ENCODE assay signal across 8 cellular contexts in the genomic region with DNA sequence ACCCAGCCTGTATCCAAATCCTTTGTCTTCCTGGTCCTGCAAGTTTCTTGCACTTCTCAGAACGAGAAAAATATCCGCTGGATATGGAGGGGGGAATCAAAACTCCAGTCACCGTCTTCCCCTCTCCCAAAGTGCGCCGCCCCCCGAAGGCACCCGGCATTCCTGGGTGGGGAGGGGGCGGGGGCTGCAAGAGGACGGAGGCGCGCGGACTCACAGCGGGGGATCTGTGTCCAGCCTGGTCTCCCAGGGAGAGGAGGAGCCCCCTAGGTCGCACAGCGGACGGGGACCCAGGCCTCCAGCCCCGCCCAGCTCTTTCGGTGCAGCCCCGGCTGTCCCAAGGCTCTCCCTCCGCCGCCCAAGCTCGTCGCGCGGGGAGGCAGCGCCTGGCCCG. TPM values are rescaled to one million over a fixed set of nuclear protein-coding genes. Genes with fewer than 3 reads are reported as not detected.
DNase-seq lines count a peak whose midpoint lies in the region; ATAC-seq, FAIRE-seq and TF ChIP-seq lines count a peak whose summit lies in the region.

No MANE protein-coding gene starts in this region.

- TF ChIP-seq CTCF in RWPE2 (IDR thresholded peaks at IDR 0.05; ENCODE audit: poor library complexity, severe bottlenecking), result no peak
- TF ChIP-seq CTCF in fibroblast of mammary gland (conservative IDR thresholded peaks at IDR 0.05; ENCODE audit: control insufficient read depth, insufficient read depth, low read depth, low read length), result no peak
- TF ChIP-seq CTCF in retinal pigment epithelial cell (conservative IDR thresholded peaks at IDR 0.05; ENCODE audit: low read depth, low read length), result no peak

- H3K4me1 ChIP-seq in RWPE2 (ENCODE audit: insufficient read depth, poor library complexity, severe bottlenecking), result peaks cover 2% of the 10 kb centered on the region

- ATAC-seq in RWPE2 (ENCODE audit: low read depth), result no peak
- no peak for ATAC-seq in GM21786 (IDR thresholded peaks at IDR 0.05; ENCODE audit: unreplicated experiment)

- in situ Hi-C loops in KBM-7 (cut with MboI; ENCODE audit: low pct_unique_long_range_greater_than_20kb, low sequenced_read_pairs), result no loop called here

- no peak for DNase-seq in GM12892 (ENCODE audit: insufficient read length)
- DNase-seq in RWPE2 (ENCODE audit: low spot score), result no peak
- no peak for DNase-seq in fibroblast of mammary gland (ENCODE audit: low read depth)
- DNase-seq in retinal pigment epithelial cell (ENCODE audit: low read depth), result no peak
- no peak for DNase-seq in hepatic stellate cell (ENCODE audit: low spot score)
- no peak for DNase-seq in NCI-H1105 (lab: John Stamatoyannopoulos, UW)
- no peak for DNase-seq in KBM-7

- H3K4me3 ChIP-seq in RWPE2 (ENCODE audit: severe bottlenecking) (peak overlapping the region; percentile 37), fibroblast of mammary gland (ENCODE audit: control insufficient read depth, low read depth, low read length) (peak overlapping the region; percentile 39), retinal pigment epithelial cell (ENCODE audit: low read length) (peak overlapping the region; percentile 45)

- no peaks in the 10 kb centered on the region for H3K9me3 ChIP-seq in RWPE2 (ENCODE audit: severe bottlenecking)

- peak; percentile 27 for FAIRE-seq in GM12892 (lab: Jason Lieb, UNC)

- no peaks in the 10 kb centered on the region for H3K36me3 ChIP-seq in RWPE2 (ENCODE audit: low read depth)

- TF ChIP-seq POLR2A in GM12892 (IDR thresholded peaks at IDR 0.05; ENCODE audit: low read depth, low read length), result no peak

- peaks cover 60% of the 10 kb centered on the region for H3K27me3 ChIP-seq in RWPE2 (ENCODE audit: insufficient read depth, poor library complexity, severe bottlenecking)

- no peak overlapping the region for H3K27ac ChIP-seq in RWPE2 (ENCODE audit: poor library complexity, severe bottlenecking)

RNA-seq across cellular contexts. Expression of a gene that starts 2.1 kb away (rescaled TPM):
- 1.0 TPM for polyA plus RNA-seq in GM12892 (2012; ENCODE audit: missing spikeins)
